In genomic region chr16:23842137-23842600, GRCh38 we compare ENCODE assay signal across 10 cellular contexts. TPM values are rescaled to one million over a fixed set of nuclear protein-coding genes. Genes with fewer than 3 reads are reported as not detected.
DNase-seq lines count a peak whose midpoint lies in the region; ATAC-seq, FAIRE-seq and TF ChIP-seq lines count a peak whose summit lies in the region.
"Had no signal": no experiment of that assay in that cellular context is flagged by ENCODE, and none has a peak within 500 bp of the region (broad histone marks: within the 10 kb centered on the region; RNA-seq: fewer than 3 reads in every experiment).

No MANE protein-coding gene starts in this region.

- no peak for FAIRE-seq in kidney (lab: Jason Lieb, UNC)

- no peaks in the 10 kb centered on the region for H3K36me3 ChIP-seq in kidney (ENCODE audit: control insufficient read depth in 1 of 2, insufficient read depth in 2 of 2, low read length in 2 of 2)
- H3K36me3 ChIP-seq: neural progenitor cell had no signal

- H3K27ac ChIP-seq in kidney (ENCODE audit: low read depth in 2 of 2, low read length in 2 of 2): no peak overlapping the region
- H3K27ac ChIP-seq: neural progenitor cell had no signal

- no peaks in the 10 kb centered on the region for H3K9me3 ChIP-seq in kidney (ENCODE audit: control insufficient read depth in 1 of 2, low read length in 2 of 2)

- H3K4me1 ChIP-seq in kidney (ENCODE audit: control insufficient read depth in 1 of 2, insufficient read depth in 1 of 2, low read depth in 1 of 2, low read length in 2 of 2): no peaks in the 10 kb centered on the region

- DNase-seq in GM20000 (ENCODE audit: low spot score): peak; percentile 73
- peak; percentile 19 for DNase-seq in activated T-helper 9 cell treated with anti-CD3 and anti-CD28 coated beads, Interleukin-2, amount 50 U/mL, for 16 hours (ENCODE audit: low read depth)
- DNase-seq in hepatic stellate cell (ENCODE audit: low spot score): no peak
- DNase-seq in kidney: no peak
- DNase-seq in NCI-H510A (lab: John Stamatoyannopoulos, UW): no peak
- DNase-seq in NCI-H82 treated with DMSO at 0.1 percent for 48 hours (lab: John Stamatoyannopoulos, UW; ENCODE audit: unreplicated experiment): no peak
- DNase-seq: RPMI8226 had no signal

- intact Hi-C loops in kidney (cut with DNase I): no loop called here

- peak; percentile 56 for ATAC-seq in GM18499 (IDR thresholded peaks at IDR 0.05; ENCODE audit: insufficient read depth, unreplicated experiment)
- ATAC-seq in HG03196 (IDR thresholded peaks at IDR 0.05; ENCODE audit: unreplicated experiment): peak; percentile 68

- no peak for TF ChIP-seq CTCF in GM20000 (IDR thresholded peaks at IDR 0.05; ENCODE audit: extremely low read depth, missing control alignments)
- TF ChIP-seq CTCF in kidney (IDR thresholded peaks at IDR 0.05; ENCODE audit: borderline replicate concordance, extremely low read depth, insufficient read depth): no peak

- no peak overlapping the region for H3K9ac ChIP-seq in kidney (ENCODE audit: low read length in 2 of 2)
- H3K9ac ChIP-seq: neural progenitor cell had no signal

- no peak overlapping the region for H3K4me3 ChIP-seq in kidney (ENCODE audit: low read length in 2 of 2)
- H3K4me3 ChIP-seq: neural progenitor cell had no signal

RNA-seq across cellular contexts. Expression of gene PRKCB, which starts 6.4 kb away (rescaled TPM):
- total RNA-seq in kidney: 17.8 TPM
- polyA plus RNA-seq in kidney (ENCODE audit: insufficient read depth, low read depth, low replicate concordance): 0.62 TPM

Comparison
In these comparisons a context has a peak if more than half of its experiments do, and no peak if none do; other contexts are left out.
1. DNase-seq: peak in GM20000 (single experiment) and activated T-helper 9 cell treated with anti-CD3 and anti-CD28 coated beads, Interleukin-2, amount 50 U/mL, for 16 hours (single experiment); none in hepatic stellate cell (single experiment), kidney (single experiment), NCI-H510A (single experiment) and NCI-H82 treated with DMSO at 0.1 percent for 48 hours (single experiment).